In genomic region chr3:128083980-128084674, GRCh38 we compare ENCODE assay signal across 17 cellular contexts. TPM values are rescaled to one million over a fixed set of nuclear protein-coding genes. Genes with fewer than 3 reads are reported as not detected.
A peak's percentile ranks its signal among the peaks of the same experiment; 100 is the strongest.
DNase-seq lines count a peak whose midpoint lies in the region; ATAC-seq and TF ChIP-seq lines count a peak whose summit lies in the region.
"Had no signal": no experiment of that assay in that cellular context is flagged by ENCODE, and none has a peak within 500 bp of the region (broad histone marks: within the 10 kb centered on the region; RNA-seq: fewer than 3 reads in every experiment).

No MANE protein-coding gene starts in this region.

- H3K4me2 ChIP-seq in SK-N-SH (no peak overlapping the region), GM23248 (ENCODE audit: unreplicated experiment) (no peak overlapping the region)

- WGBS in SK-N-SH (ENCODE audit: low lambda C conversion rate), result 82% methylated on average over 8 of the region's 9 CpGs
- WGBS in GM23248 (ENCODE audit: low coverage in 1 of 2, low lambda C conversion rate in 2 of 2, missing lambda C conversion rate in 2 of 2), 2 experiments, result 87 to 92% methylated on average over 9 of the region's 9 CpGs

- H3K27me3 ChIP-seq in SK-N-SH (ENCODE audit: insufficient read depth) (no peaks in the 10 kb centered on the region), GM23248 (replicated peaks; ENCODE audit: insufficient read depth) (no peaks in the 10 kb centered on the region), MG63 (no peaks in the 10 kb centered on the region)
- H3K27me3 ChIP-seq: esophagus squamous epithelium had no signal

- peaks cover 7% of the 10 kb centered on the region for H3K4me1 Mint-ChIP-seq in nephron
- no peaks in the 10 kb centered on the region for H3K4me1 Mint-ChIP-seq in stimulated activated naive B cell treated with anti-CD40 and anti-IgM and Interleukin-4, amounts not matched to agents 10 μg/mL and 1 μg/mL and 100 μg/mL, for 72 hours
- H3K4me1 Mint-ChIP-seq: immature natural killer cell had no signal

- ATAC-seq in stimulated activated naive B cell treated with anti-CD40 and anti-IgM and Interleukin-4, amounts not matched to agents 10 μg/mL and 1 μg/mL and 100 μg/mL, for 72 hours (replicated peaks), result no peak
- ATAC-seq: K562; stimulated activated effector memory CD8-positive, alpha-beta T cell treated with anti-CD3 and anti-CD28 coated beads, Interleukin-12 subunit alpha, Interleukin-12 subunit beta, amount 100 ng/mL, for 72 hours had no signal

- TF ChIP-seq RAD21 in SK-N-SH (IDR thresholded peaks at IDR 0.05; ENCODE audit: low read length), result no peak

- H3K27me3 Mint-ChIP-seq in nephron (ENCODE audit: low read depth), result peaks cover 7% of the 10 kb centered on the region
- H3K27me3 Mint-ChIP-seq in stimulated activated naive B cell treated with anti-CD40 and anti-IgM and Interleukin-4, amounts not matched to agents 10 μg/mL and 1 μg/mL and 100 μg/mL, for 72 hours, result no peaks in the 10 kb centered on the region
- H3K27me3 Mint-ChIP-seq: activated naive CD8-positive, alpha-beta T cell treated with anti-CD3 and anti-CD28 coated beads, Interleukin-2, amount 10 ng/mL, durations not matched to agents 7 days and 5 days had no signal

- peaks cover 5% of the 10 kb centered on the region; the same call in 1 of the 2 replicates for H3K79me2 ChIP-seq in SK-N-SH (ENCODE audit: insufficient read depth)
- peaks cover 3% of the 10 kb centered on the region for H3K79me2 ChIP-seq in GM23248 (ENCODE audit: insufficient read depth)

- in situ Hi-C loops in GM23248 (cut with MboI), result no loop called here

- no peak for TF ChIP-seq EP300 in SK-N-SH (IDR thresholded peaks at IDR 0.05; ENCODE audit: borderline replicate concordance in 1 of 2, low read depth in 1 of 2, low read length in 1 of 2)

- peak overlapping the region in 2 of 3 experiments; percentile 2 to 80 for H3K27ac Mint-ChIP-seq in nephron
- no peak overlapping the region for H3K27ac Mint-ChIP-seq in stimulated activated naive B cell treated with anti-CD40 and anti-IgM and Interleukin-4, amounts not matched to agents 10 μg/mL and 1 μg/mL and 100 μg/mL, for 72 hours
- H3K27ac Mint-ChIP-seq: activated naive CD8-positive, alpha-beta T cell treated with anti-CD3 and anti-CD28 coated beads, Interleukin-2, amount 10 ng/mL, durations not matched to agents 7 days and 5 days; immature natural killer cell; stimulated activated effector memory CD8-positive, alpha-beta T cell treated with anti-CD3 and anti-CD28 coated beads, Interleukin-12 subunit alpha, Interleukin-12 subunit beta, amount 100 ng/mL, for 72 hours had no signal

- POLR2A ChIA-PET in SK-N-SH (lab: Yijun Ruan, JAX), result interaction anchor here (0.6 to 1.7 kb wide), 2 partner anchors 11 to 795 kb away, joined by 3 read pairs; no protein-coding TSS in a partner anchor

- no peak for TF ChIP-seq CTCF in 22Rv1 (IDR thresholded peaks at IDR 0.05)
- TF ChIP-seq CTCF in SK-N-SH (IDR thresholded peaks at IDR 0.05), result no peak
- TF ChIP-seq CTCF in nephron (IDR thresholded peaks at IDR 0.05; ENCODE audit: unreplicated experiment in 3 of 3), result no peak

- peaks cover 62% of the 10 kb centered on the region for H3K36me3 Mint-ChIP-seq in nephron (ENCODE audit: low read depth)
- peaks cover 59 to 72% of the 10 kb centered on the region in 2 donors for H3K36me3 Mint-ChIP-seq in stimulated activated naive B cell treated with anti-CD40 and anti-IgM and Interleukin-4, amounts not matched to agents 10 μg/mL and 1 μg/mL and 100 μg/mL, for 72 hours

- H3F3A ChIP-seq in SK-N-SH (replicated peaks; ENCODE audit: insufficient read depth), result peaks cover 5% of the 10 kb centered on the region
- H3F3A ChIP-seq in GM23248 (ENCODE audit: insufficient read depth), result peaks cover 34% of the 10 kb centered on the region

- no peaks in the 10 kb centered on the region for H3K9me3 Mint-ChIP-seq in nephron
- no peaks in the 10 kb centered on the region for H3K9me3 Mint-ChIP-seq in stimulated activated naive B cell treated with anti-CD40 and anti-IgM and Interleukin-4, amounts not matched to agents 10 μg/mL and 1 μg/mL and 100 μg/mL, for 72 hours
- H3K9me3 Mint-ChIP-seq: activated naive CD8-positive, alpha-beta T cell treated with anti-CD3 and anti-CD28 coated beads, Interleukin-2, amount 10 ng/mL, durations not matched to agents 7 days and 5 days; immature natural killer cell; stimulated activated effector memory CD8-positive, alpha-beta T cell treated with anti-CD3 and anti-CD28 coated beads, Interleukin-12 subunit alpha, Interleukin-12 subunit beta, amount 100 ng/mL, for 72 hours had no signal

- H3K27ac ChIP-seq in 22Rv1 (peak overlapping the region; percentile 79), SK-N-SH (ENCODE audit: low read depth in 2 of 2, low read length in 1 of 2) (peak overlapping the region; percentile 6 to 22; a peak in 2 of 4 replicates), GM23248 (no peak overlapping the region)

- CTCF ChIA-PET in SK-N-SH (lab: Yijun Ruan, JAX), result interaction anchor here (0.9 to 2.0 kb wide), 2 partner anchors 16 kb away, joined by 5 to 10 read pairs; no protein-coding TSS in a partner anchor

- H3K4me1 ChIP-seq in SK-N-SH (ENCODE audit: control insufficient read depth in 1 of 2, insufficient read depth in 2 of 2, low read depth in 1 of 2, low read length in 1 of 2), result peaks cover 0 to 18% of the 10 kb centered on the region in 2 experiments; a peak in 3 of 4 replicates
- H3K4me1 ChIP-seq in GM23248 (ENCODE audit: insufficient read depth), result peaks cover 29% of the 10 kb centered on the region

- H3K9ac ChIP-seq in SK-N-SH (no peak overlapping the region), GM23248 (no peak overlapping the region)

- H3K36me3 ChIP-seq in SK-N-SH (replicated peaks in 1 of 2; ENCODE audit: control insufficient read depth in 1 of 2, insufficient read depth in 2 of 2, low read length in 1 of 2) (peaks cover 18 to 69% of the 10 kb centered on the region in 2 experiments), GM23248 (ENCODE audit: low read depth) (no peaks in the 10 kb centered on the region), MG63 (peaks cover 91% of the 10 kb centered on the region)

- H3K9me2 ChIP-seq in SK-N-SH (no peaks in the 10 kb centered on the region), GM23248 (ENCODE audit: insufficient read depth) (no peaks in the 10 kb centered on the region)

- H3K4me3 Mint-ChIP-seq in nephron, result no peak overlapping the region
- H3K4me3 Mint-ChIP-seq in stimulated activated naive B cell treated with anti-CD40 and anti-IgM and Interleukin-4, amounts not matched to agents 10 μg/mL and 1 μg/mL and 100 μg/mL, for 72 hours, result no peak overlapping the region
- H3K4me3 Mint-ChIP-seq: activated naive CD8-positive, alpha-beta T cell treated with anti-CD3 and anti-CD28 coated beads, Interleukin-2, amount 10 ng/mL, durations not matched to agents 7 days and 5 days; immature natural killer cell; stimulated activated effector memory CD8-positive, alpha-beta T cell treated with anti-CD3 and anti-CD28 coated beads, Interleukin-12 subunit alpha, Interleukin-12 subunit beta, amount 100 ng/mL, for 72 hours had no signal

- H3K9me3 ChIP-seq in SK-N-SH (no peaks in the 10 kb centered on the region; the same call in 1 of the 2 replicates), GM23248 (ENCODE audit: low read depth) (no peaks in the 10 kb centered on the region), MG63 (no peaks in the 10 kb centered on the region)

- H2AFZ ChIP-seq in SK-N-SH (ENCODE audit: low read depth) (no peak overlapping the region), GM23248 (no peak overlapping the region)

- H3K4me3 ChIP-seq in SK-N-SH (ENCODE audit: low read depth in 2 of 2, low read length in 1 of 2) (no peak overlapping the region), GM23248 (no peak overlapping the region), MG63 (no peak overlapping the region)
- H3K4me3 ChIP-seq: esophagus squamous epithelium, K562 had no signal

- no peak for DNase-seq in SK-N-SH
- peak; percentile 41 for DNase-seq in fibroblast of the conjunctiva (ENCODE audit: low read depth)
- DNase-seq in NCI-H446 (lab: John Stamatoyannopoulos, UW), result no peak
- DNase-seq in stimulated activated naive B cell treated with anti-CD40 and anti-IgM and Interleukin-4, amounts not matched to agents 10 μg/mL and 1 μg/mL and 100 μg/mL, for 72 hours, result no peak
- no peak for DNase-seq in GM23248
- no peak for DNase-seq in MG63
- DNase-seq: activated naive CD8-positive, alpha-beta T cell treated with anti-CD3 and anti-CD28 coated beads, Interleukin-2, amount 10 ng/mL, durations not matched to agents 7 days and 5 days; activated T-cell treated with anti-CD3 and anti-CD28 coated beads for 4 hours; esophagus squamous epithelium; immature natural killer cell; NCI-H1436; NCI-H524 treated with DMSO at 0.1 percent for 48 hours; stimulated activated CD4-positive, alpha-beta T cell treated with anti-CD3 and anti-CD28 coated beads, Interleukin-4, amount 100 ng/mL, for 4 hours had no signal

- 0 out of 2 replicates have a peak, but pooled peaks cover 5% of the 10 kb centered on the region for H4K20me1 ChIP-seq in SK-N-SH (ENCODE audit: insufficient read depth)
- no peaks in the 10 kb centered on the region for H4K20me1 ChIP-seq in GM23248 (ENCODE audit: insufficient read depth)

TF ChIP-seq in SK-N-SH, 30 proteins besides CTCF, POLR2A, EP300 and RAD21 (continues in another document):
- TF ChIP-seq CHD2 (IDR thresholded peaks at IDR 0.05; ENCODE audit: low read length, partially characterized antibody) (no peak), IRF3 (IDR thresholded peaks at IDR 0.05; ENCODE audit: low read depth, low read length) (no peak), TCF12 (IDR thresholded peaks at IDR 0.05) (no peak)

RNA-seq across cellular contexts. Expression of gene SEC61A1, which starts 31.9 kb away (rescaled TPM):
- polyA plus RNA-seq in SK-N-SH (2012; rRNA removed), result 153 and 215 TPM in 2 replicates
- 122 and 161 TPM in 2 replicates for polyA plus RNA-seq in SK-N-SH (2012; cell fraction: cytosol; rRNA removed)
- 160 and 215 TPM in 2 replicates for polyA plus RNA-seq in SK-N-SH (2012; cell fraction: nucleus; rRNA removed)
- total RNA-seq in GM23248 (2014; rRNA removed; shearing (Covaris generic)), result 477 and 510 TPM in 2 replicates
- 362 and 387 TPM in 2 replicates for polyA plus RNA-seq in GM23248 (2016; fragmentation: Nextera tagmentation; extraction: Ambion mirVana)
- total RNA-seq in MG63 (2014; rRNA removed; shearing (Covaris generic); ENCODE audit: low replicate concordance), result 287 and 366 TPM in 2 replicates

RNA-seq across cellular contexts. Expression of gene RUVBL1, which starts 39.5 kb away (rescaled TPM):
- 140 and 145 TPM in 2 replicates for polyA plus RNA-seq in SK-N-SH (2012; rRNA removed)
- polyA plus RNA-seq in SK-N-SH (2012; cell fraction: cytosol; rRNA removed), result 148 and 151 TPM in 2 replicates
- polyA plus RNA-seq in SK-N-SH (2012; cell fraction: nucleus; rRNA removed), result 68.4 and 76.8 TPM in 2 replicates
- total RNA-seq in GM23248 (2014; rRNA removed; shearing (Covaris generic)), result 45.0 and 62.0 TPM in 2 replicates
- polyA plus RNA-seq in GM23248 (2016; fragmentation: Nextera tagmentation; extraction: Ambion mirVana), result 54.4 and 59.1 TPM in 2 replicates
- 207 and 236 TPM in 2 replicates for total RNA-seq in MG63 (2014; rRNA removed; shearing (Covaris generic); ENCODE audit: low replicate concordance)
